Comparison of ENCODE assay signal across 1 cellular context in genomic region chr2:195319112-195319460, GRCh38.
TF ChIP-seq lines count a peak whose summit lies in the region.

No MANE protein-coding gene starts in this region.

TF ChIP-seq in A549, 52 proteins besides CTCF, POLR2A, EP300 and RAD21 (continued from another document):
- no peak for TF ChIP-seq REST (IDR thresholded peaks at IDR 0.05)
- TF ChIP-seq KDM1A (IDR thresholded peaks at IDR 0.05; ENCODE audit: low read depth) = no peak
